In the genomic region with DNA sequence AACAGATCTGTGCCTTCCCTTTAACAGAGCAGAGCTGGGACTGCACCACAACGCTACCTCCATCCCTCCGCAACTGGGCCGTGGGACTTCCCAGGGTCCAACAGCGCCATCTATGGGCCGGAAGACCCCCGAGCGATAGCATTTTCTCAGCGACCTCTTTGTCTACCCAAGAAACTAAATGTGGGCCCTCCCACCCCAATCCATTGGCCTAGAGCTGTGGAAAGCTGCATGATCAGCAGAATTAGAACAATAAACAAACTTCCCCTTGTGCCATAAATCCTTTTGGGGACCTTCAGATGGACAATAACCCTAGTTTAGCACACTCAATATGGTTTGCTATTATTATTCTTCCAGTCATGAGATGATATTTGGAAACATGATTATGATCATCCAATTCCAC, we compare ENCODE assay signal across 9 cellular contexts.
DNase-seq lines count a peak whose midpoint lies in the region; ATAC-seq lines count a peak whose summit lies in the region.
"Had no signal": no experiment of that assay in that cellular context is flagged by ENCODE, and none has a peak within 500 bp of the region (broad histone marks: within the 10 kb centered on the region; RNA-seq: fewer than 3 reads in every experiment).

No MANE protein-coding gene starts in this region.

- peaks cover 2% of the 10 kb centered on the region; the same call in 1 of the 2 replicates for H3K27me3 ChIP-seq in HAP-1 (ENCODE audit: low read depth)
- H3K27me3 ChIP-seq: BLaER1 treated with 17β-estradiol and CSF1 and Interleukin-3, amounts not matched to agents 10 nM and 100 nM had no signal

- no peaks in the 10 kb centered on the region for H3K4me1 ChIP-seq in HAP-1
- H3K4me1 ChIP-seq: BLaER1 treated with 17β-estradiol and CSF1 and Interleukin-3, amounts not matched to agents 10 nM and 100 nM had no signal

- ATAC-seq in activated T-cell treated with anti-CD3 and anti-CD28 coated beads, Interleukin-2, amount 50 U/mL, for 72 hours (replicated peaks in 1 of 2): peak; percentile 39 to 50
- ATAC-seq in GM18861 (IDR thresholded peaks at IDR 0.05; ENCODE audit: unreplicated experiment): no peak
- no peak for ATAC-seq in HG02798 (IDR thresholded peaks at IDR 0.05; ENCODE audit: poor library complexity, unreplicated experiment)

- H3K9me3 Mint-ChIP-seq in activated T-cell treated with anti-CD3 and anti-CD28 coated beads, Interleukin-2, amount 50 U/mL, for 72 hours: no peaks in the 10 kb centered on the region

- H3K4me3 ChIP-seq in HAP-1: no peak overlapping the region
- H3K4me3 ChIP-seq: BLaER1 treated with 17β-estradiol and CSF1 and Interleukin-3, amounts not matched to agents 10 nM and 100 nM had no signal

- peak; percentile 37 for DNase-seq in NCI-H1436 (lab: John Stamatoyannopoulos, UW)
- no peak for DNase-seq in NCI-H1436 treated with DMSO at 0.1 percent for 48 hours (lab: John Stamatoyannopoulos, UW)
- peak; percentile 67 to 93 for DNase-seq in HAP-1 (ENCODE audit: low spot score in 2 of 2)
- peak; percentile 36 for DNase-seq in NCI-H460 (ENCODE audit: extremely low read depth, low read depth)
- peak; percentile 62 to 69 for DNase-seq in activated T-cell treated with anti-CD3 and anti-CD28 coated beads, Interleukin-2, amount 50 U/mL, for 72 hours
- peak; percentile 87 for DNase-seq in islet precursor cell

- H3K4me1 Mint-ChIP-seq in activated T-cell treated with anti-CD3 and anti-CD28 coated beads, Interleukin-2, amount 50 U/mL, for 72 hours (ENCODE audit: low read depth): no peaks in the 10 kb centered on the region

- no peaks in the 10 kb centered on the region for H3K9me3 ChIP-seq in HAP-1
- H3K9me3 ChIP-seq: BLaER1 treated with 17β-estradiol and CSF1 and Interleukin-3, amounts not matched to agents 10 nM and 100 nM had no signal

- no peaks in the 10 kb centered on the region for H3K36me3 ChIP-seq in HAP-1 (replicated peaks)
- H3K36me3 ChIP-seq: BLaER1 treated with 17β-estradiol and CSF1 and Interleukin-3, amounts not matched to agents 10 nM and 100 nM had no signal

- H3K27me3 Mint-ChIP-seq in activated T-cell treated with anti-CD3 and anti-CD28 coated beads, Interleukin-2, amount 50 U/mL, for 72 hours (ENCODE audit: low read depth): peaks cover 34% of the 10 kb centered on the region

- no peak overlapping the region for H3K27ac Mint-ChIP-seq in activated T-cell treated with anti-CD3 and anti-CD28 coated beads, Interleukin-2, amount 50 U/mL, for 72 hours

- in situ Hi-C loops in HAP-1 (cut with MboI; ENCODE audit: low sequenced_read_pairs): no loop called here

- H3K4me3 Mint-ChIP-seq in activated T-cell treated with anti-CD3 and anti-CD28 coated beads, Interleukin-2, amount 50 U/mL, for 72 hours: no peak overlapping the region

- H3K36me3 Mint-ChIP-seq in activated T-cell treated with anti-CD3 and anti-CD28 coated beads, Interleukin-2, amount 50 U/mL, for 72 hours (ENCODE audit: insufficient read depth in 2 of 2): no peaks in the 10 kb centered on the region

Comparison
In these comparisons a context has a peak if more than half of its experiments do, and no peak if none do; other contexts are left out.
1. ATAC-seq: peak in activated T-cell treated with anti-CD3 and anti-CD28 coated beads, Interleukin-2, amount 50 U/mL, for 72 hours (2 of 2); none in GM18861 (single experiment) and HG02798 (single experiment).